In genomic region chr17:59859444-59860025, GRCh38 we compare ENCODE assay signal across 8 cellular contexts. TPM values are rescaled to one million over a fixed set of nuclear protein-coding genes. Genes with fewer than 3 reads are reported as not detected.
DNase-seq lines count a peak whose midpoint lies in the region; ATAC-seq and TF ChIP-seq lines count a peak whose summit lies in the region.

No MANE protein-coding gene starts in this region.

- no peak for TF ChIP-seq POLR2A in heart left ventricle (IDR thresholded peaks at IDR 0.05)
- no peak for TF ChIP-seq POLR2A in esophagus muscularis mucosa (IDR thresholded peaks at IDR 0.05; ENCODE audit: low read depth)

- H3K27me3 ChIP-seq in heart left ventricle = no peaks in the 10 kb centered on the region
- no peaks in the 10 kb centered on the region for H3K27me3 ChIP-seq in esophagus muscularis mucosa

- peak in 2 of 4 donors; percentile 41 to 49 for ATAC-seq in heart left ventricle
- ATAC-seq in GM21515 (IDR thresholded peaks at IDR 0.05; ENCODE audit: unreplicated experiment) = no peak
- no peak for ATAC-seq in HG03095 (IDR thresholded peaks at IDR 0.05; ENCODE audit: unreplicated experiment)

- no peak for DNase-seq in heart left ventricle
- DNase-seq in cardiac septum (ENCODE audit: low spot score) = no peak
- DNase-seq in RPMI8226 = peak; percentile 33
- no peak for DNase-seq in esophagus muscularis mucosa (ENCODE audit: extremely low spot score)
- no peak for DNase-seq in retinal pigment epithelial cell (ENCODE audit: low read depth)
- no peak for DNase-seq in T-helper 9 cell

- WGBS in heart left ventricle, 4 donors = 85 to 88% (median 87%) methylated on average over 2 of the region's 2 CpGs
- 79% methylated on average over 2 of the region's 2 CpGs for WGBS in esophagus muscularis mucosa

- no peak overlapping the region for H3K4me3 ChIP-seq in heart left ventricle
- H3K4me3 ChIP-seq in esophagus muscularis mucosa = no peak overlapping the region
- no peak overlapping the region for H3K4me3 ChIP-seq in retinal pigment epithelial cell (ENCODE audit: low read length)

- TF ChIP-seq CTCF in heart left ventricle (IDR thresholded peaks at IDR 0.05) = peak; percentile 30 to 66 (median 49)
- TF ChIP-seq CTCF in esophagus muscularis mucosa (IDR thresholded peaks at IDR 0.05) = peak; percentile 61 to 65 (median 61)
- TF ChIP-seq CTCF in retinal pigment epithelial cell (conservative IDR thresholded peaks at IDR 0.05; ENCODE audit: low read depth, low read length) = peak; percentile 59

- H3K9me3 ChIP-seq in heart left ventricle (no peaks in the 10 kb centered on the region), esophagus muscularis mucosa (no peaks in the 10 kb centered on the region)

- TF ChIP-seq EP300 in esophagus muscularis mucosa (IDR thresholded peaks at IDR 0.05) = no peak

- H3K4me1 ChIP-seq in heart left ventricle (peaks cover 0 to 22% (median 0%) of the 10 kb centered on the region in 12 donors), esophagus muscularis mucosa (peaks cover 0 to 8% (median 5%) of the 10 kb centered on the region in 4 donors)

- peaks cover 0 to 47% (median 22%) of the 10 kb centered on the region in 9 donors for H3K36me3 ChIP-seq in heart left ventricle
- H3K36me3 ChIP-seq in esophagus muscularis mucosa = peaks cover 3 to 37% (median 27%) of the 10 kb centered on the region in 4 donors

- intact Hi-C loops in heart left ventricle (cut with DNase I) = loop anchor here in 1 of 10 donors (5.0 kb wide), 1 partner anchor 107 kb away; no protein-coding TSS in a partner anchor
- intact Hi-C loops in cardiac septum (cut with DNase I) = no loop called here
- intact Hi-C loops in esophagus muscularis mucosa (cut with DNase I) = no loop called here

- peak overlapping the region in 1 of 12 donors; percentile 28 for H3K27ac ChIP-seq in heart left ventricle
- H3K27ac ChIP-seq in esophagus muscularis mucosa (replicated peaks in 1 of 4) = no peak overlapping the region

RNA-seq across cellular contexts. Expression of gene TUBD1, which starts 33.2 kb away (rescaled TPM):
- total RNA-seq in heart left ventricle (1 to 10 TPM; 3.7 to 8.5 (median 6.2) TPM), cardiac septum (7.5 TPM), esophagus muscularis mucosa (10 to 100 TPM in 1 of 4 donors, 1 to 10 TPM in 3; 5.6 to 10.4 (median 7.0) TPM)
- 1 to 10 TPM; 4.6 to 7.0 TPM for polyA plus RNA-seq in heart left ventricle

RNA-seq across cellular contexts. Expression of gene RPS6KB1, which starts 33.4 kb away (rescaled TPM):
- total RNA-seq in heart left ventricle (10 to 100 TPM; 13.5 to 29.4 (median 24.5) TPM), cardiac septum (24.7 TPM), esophagus muscularis mucosa (10 to 100 TPM; 26.6 to 45.2 (median 33.4) TPM)
- polyA plus RNA-seq in heart left ventricle = 10 to 100 TPM in 1 of 2 donors, 1 to 10 TPM in 1; 7.8 to 11.6 TPM
